ENCODE assay signal across 1 cellular context in genomic region chr2:111705711-111706323, GRCh38.
A peak's percentile ranks its signal among the peaks of the same experiment; 100 is the strongest.
TF ChIP-seq lines count a peak whose summit lies in the region.

No MANE protein-coding gene starts in this region.

TF ChIP-seq in SK-N-SH, 30 proteins besides CTCF, POLR2A, EP300 and RAD21 (continued from another document):
- peak; percentile 26; the same call in 1 of the 2 replicates for TF ChIP-seq REST (IDR thresholded peaks at IDR 0.05; ENCODE audit: low read depth, low read length)
- TF ChIP-seq MAX (IDR thresholded peaks at IDR 0.05; ENCODE audit: low read depth) = peak; percentile 57
- TF ChIP-seq TAF1 (IDR thresholded peaks at IDR 0.05; ENCODE audit: borderline replicate concordance, low read depth, low read length) = no peak
- no peak for TF ChIP-seq USF2 (IDR thresholded peaks at IDR 0.05; ENCODE audit: borderline replicate concordance, low read depth, low read length)
- 0 out of 2 replicates have a peak, but pooled peaks have one; percentile 72 for TF ChIP-seq TEAD4 (IDR thresholded peaks at IDR 0.05; ENCODE audit: borderline replicate concordance, insufficient read depth)
